In the genomic region with DNA sequence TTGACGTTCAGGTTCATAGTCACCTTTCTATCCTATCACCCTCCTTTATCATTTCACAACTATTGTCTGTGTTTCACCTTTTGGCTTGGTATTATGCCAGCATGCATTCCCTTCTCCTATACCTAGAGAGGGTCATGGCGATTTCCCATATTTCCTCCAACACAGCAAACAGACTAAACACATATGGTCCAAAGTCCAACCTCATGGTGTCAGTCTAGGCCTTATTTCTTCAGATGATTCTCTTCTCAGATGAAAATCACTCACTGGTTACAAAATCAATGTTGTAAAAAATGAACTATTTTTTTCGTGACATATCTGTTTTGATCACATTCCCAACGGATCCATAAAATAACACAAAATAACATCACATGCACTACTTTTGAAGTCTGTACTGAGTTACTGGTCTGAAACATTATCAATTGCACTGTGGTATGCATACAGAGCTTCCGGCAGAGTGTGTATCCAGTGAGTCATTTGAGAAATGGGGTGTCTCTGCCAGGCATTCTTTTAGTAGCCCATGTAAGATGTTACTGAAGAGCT, we compare ENCODE assay signal across 11 cellular contexts.
DNase-seq lines count a peak whose midpoint lies in the region; ATAC-seq and TF ChIP-seq lines count a peak whose summit lies in the region.
"Had no signal": no experiment of that assay in that cellular context is flagged by ENCODE, and none has a peak within 500 bp of the region (broad histone marks: within the 10 kb centered on the region; RNA-seq: fewer than 3 reads in every experiment).

No MANE protein-coding gene starts in this region.

- ATAC-seq in left lobe of liver (no peak), GM21423 (IDR thresholded peaks at IDR 0.05; ENCODE audit: unreplicated experiment) (no peak), HG03442 (IDR thresholded peaks at IDR 0.05; ENCODE audit: unreplicated experiment) (no peak), GM21825 (IDR thresholded peaks at IDR 0.05; ENCODE audit: unreplicated experiment) (no peak)

- DNase-seq in DMS53 treated with DMSO at 0.1 percent for 48 hours (lab: John Stamatoyannopoulos, UW; ENCODE audit: unreplicated experiment) = peak; percentile 83
- DNase-seq in M059J (ENCODE audit: low read depth) = peak; percentile 74
- DNase-seq in cardiac fibroblast (ENCODE audit: low read depth in 2 of 2) = peak; percentile 85 to 89
- peak; percentile 54 for DNase-seq in mucosa of gallbladder (ENCODE audit: low spot score)
- no peak for DNase-seq in left lobe of liver (ENCODE audit: low spot score)
- DNase-seq: NCI-H82, retina had no signal

- no peak for TF ChIP-seq CTCF in cardiac fibroblast (IDR thresholded peaks at IDR 0.05; ENCODE audit: low read depth, low read length)

- no peak overlapping the region for H3K4me3 ChIP-seq in cardiac fibroblast (replicated peaks in 1 of 2; ENCODE audit: low read depth in 2 of 2, low read length in 2 of 2)
- H3K4me3 ChIP-seq: cardiac muscle cell had no signal
